15 cellular contexts compared by ENCODE assay signal in the genomic region with DNA sequence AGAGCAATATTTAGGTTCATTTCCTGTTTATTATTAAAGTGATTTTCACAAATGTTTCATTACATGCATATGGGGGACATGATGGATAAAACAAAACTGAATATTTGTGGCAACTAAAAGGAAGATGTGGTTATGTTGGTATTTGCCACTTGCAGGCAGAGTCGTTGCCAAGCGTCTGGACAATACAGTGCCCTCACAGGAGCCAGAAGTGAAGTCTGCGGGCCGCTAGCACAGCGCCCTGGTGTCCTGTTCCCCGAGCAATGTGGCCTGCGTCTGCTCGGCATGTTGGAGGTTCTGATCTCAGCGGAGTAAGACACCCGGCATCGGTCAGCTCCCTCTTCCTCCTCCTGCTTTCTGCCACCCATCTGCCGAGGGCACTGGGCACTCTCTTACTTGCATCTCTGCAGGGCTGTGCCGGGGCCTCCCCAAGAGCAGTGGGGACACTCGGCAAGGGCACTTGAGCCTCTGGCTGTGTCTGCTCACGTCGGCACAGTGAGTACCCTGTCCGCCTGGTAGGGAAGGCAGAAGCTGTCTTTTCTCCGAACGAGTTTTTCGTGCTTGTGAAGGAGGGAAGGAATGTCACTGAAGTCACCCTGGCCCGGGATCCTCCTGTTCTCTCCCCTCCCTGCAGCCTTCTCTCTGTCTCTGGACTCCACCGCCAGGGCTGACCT. TPM values are rescaled to one million over a fixed set of nuclear protein-coding genes. Genes with fewer than 3 reads are reported as not detected.
DNase-seq lines count a peak whose midpoint lies in the region; ATAC-seq and TF ChIP-seq lines count a peak whose summit lies in the region.
"Had no signal": no experiment of that assay in that cellular context is flagged by ENCODE, and none has a peak within 500 bp of the region (broad histone marks: within the 10 kb centered on the region; RNA-seq: fewer than 3 reads in every experiment).

No MANE protein-coding gene starts in this region.

- intact Hi-C loops in Right ventricle myocardium superior (cut with DNase I) = no loop called here
- intact Hi-C loops in body of pancreas (cut with DNase I) = no loop called here

- WGBS in body of pancreas, 2 donors = 43 to 54% methylated on average over 16 to 22 of the region's 22 CpGs

- H3K36me3 ChIP-seq in right atrium auricular region (no peaks in the 10 kb centered on the region), body of pancreas (replicated peaks in 1 of 2; ENCODE audit: insufficient read depth in 1 of 2, low read depth in 2 of 2) (no peaks in the 10 kb centered on the region)

- no peak for TF ChIP-seq POLR2A in body of pancreas (IDR thresholded peaks at IDR 0.05)

- H3K4me3 ChIP-seq in right atrium auricular region = no peak overlapping the region
- H3K4me3 ChIP-seq in body of pancreas = no peak overlapping the region
- H3K4me3 ChIP-seq: mucosa of descending colon had no signal

- ATAC-seq in Right ventricle myocardium superior (ENCODE audit: poor library complexity) (peak; percentile 71), body of pancreas (no peak), HG02678 (IDR thresholded peaks at IDR 0.05; ENCODE audit: unreplicated experiment) (no peak), HG02759 (IDR thresholded peaks at IDR 0.05; ENCODE audit: unreplicated experiment) (no peak)
- ATAC-seq: mucosa of descending colon; stimulated activated memory B cell treated with anti-CD40 and anti-IgM and Interleukin-4, amounts not matched to agents 10 μg/mL and 1 μg/mL and 100 μg/mL, for 72 hours had no signal

- no peaks in the 10 kb centered on the region for H3K9me3 ChIP-seq in right atrium auricular region
- no peaks in the 10 kb centered on the region for H3K9me3 ChIP-seq in body of pancreas
- H3K9me3 ChIP-seq: mucosa of descending colon had no signal

- TF ChIP-seq CTCF in right atrium auricular region (IDR thresholded peaks at IDR 0.05) (no peak), body of pancreas (IDR thresholded peaks at IDR 0.05) (no peak)

- H3K27ac ChIP-seq in right atrium auricular region = no peak overlapping the region
- H3K27ac ChIP-seq in body of pancreas = no peak overlapping the region
- H3K27ac ChIP-seq: epithelial cell of prostate had no signal

- H3K4me1 ChIP-seq in right atrium auricular region = no peaks in the 10 kb centered on the region
- no peaks in the 10 kb centered on the region for H3K4me1 ChIP-seq in body of pancreas

- DNase-seq in Right ventricle myocardium superior (no peak), right atrium auricular region (ENCODE audit: low spot score) (no peak), SW480 (ENCODE audit: low spot score) (peak; percentile 27), hepatic stellate cell (ENCODE audit: low spot score) (peak; percentile 52), NCI-H1105 treated with DMSO at 0.1 percent for 48 hours (lab: John Stamatoyannopoulos, UW) (no peak), body of pancreas (no peak)
- DNase-seq: activated CD4-positive, alpha-beta memory T cell treated with anti-CD3 and anti-CD28 coated beads, Interleukin-2, amount 10 ng/mL, durations not matched to agents 7 days and 5 days; NCI-H1417; NCI-H2227 treated with DMSO at 0.1 percent for 48 hours; small intestine had no signal

- H3K27me3 ChIP-seq in right atrium auricular region (no peaks in the 10 kb centered on the region), body of pancreas (no peaks in the 10 kb centered on the region)

RNA-seq across cellular contexts. Expression of gene TTLL12, which starts 10.5 kb away (rescaled TPM):
- 11.1 TPM for total RNA-seq in Right ventricle myocardium superior
- 10 to 100 TPM; 11.4 to 15.1 TPM for total RNA-seq in right atrium auricular region
- total RNA-seq in body of pancreas = 10 to 100 TPM; 21.0 to 25.1 TPM

RNA-seq across cellular contexts. Expression of gene TSPO, which starts 46.0 kb away (rescaled TPM):
- total RNA-seq in Right ventricle myocardium superior = 126 TPM
- 100 to 1,000 TPM; 182 to 241 TPM for total RNA-seq in right atrium auricular region
- 100 to 1,000 TPM; 113 to 225 TPM for total RNA-seq in body of pancreas

RNA-seq across cellular contexts. Expression of gene MCAT, which starts 54.2 kb away (rescaled TPM):
- 16.9 TPM for total RNA-seq in Right ventricle myocardium superior
- 10 to 100 TPM; 16.1 to 17.6 TPM for total RNA-seq in right atrium auricular region
- total RNA-seq in body of pancreas = 10 to 100 TPM; 28.8 to 50.8 TPM

Comparison
In these comparisons a context has a peak if more than half of its experiments do, and no peak if none do; other contexts are left out.
1. DNase-seq: peak in SW480 (single experiment) and hepatic stellate cell (single experiment); none in Right ventricle myocardium superior (single experiment), right atrium auricular region (single experiment), NCI-H1105 treated with DMSO at 0.1 percent for 48 hours (single experiment) and body of pancreas (0 of 4).